8 cellular contexts compared by ENCODE assay signal in the genomic region with DNA sequence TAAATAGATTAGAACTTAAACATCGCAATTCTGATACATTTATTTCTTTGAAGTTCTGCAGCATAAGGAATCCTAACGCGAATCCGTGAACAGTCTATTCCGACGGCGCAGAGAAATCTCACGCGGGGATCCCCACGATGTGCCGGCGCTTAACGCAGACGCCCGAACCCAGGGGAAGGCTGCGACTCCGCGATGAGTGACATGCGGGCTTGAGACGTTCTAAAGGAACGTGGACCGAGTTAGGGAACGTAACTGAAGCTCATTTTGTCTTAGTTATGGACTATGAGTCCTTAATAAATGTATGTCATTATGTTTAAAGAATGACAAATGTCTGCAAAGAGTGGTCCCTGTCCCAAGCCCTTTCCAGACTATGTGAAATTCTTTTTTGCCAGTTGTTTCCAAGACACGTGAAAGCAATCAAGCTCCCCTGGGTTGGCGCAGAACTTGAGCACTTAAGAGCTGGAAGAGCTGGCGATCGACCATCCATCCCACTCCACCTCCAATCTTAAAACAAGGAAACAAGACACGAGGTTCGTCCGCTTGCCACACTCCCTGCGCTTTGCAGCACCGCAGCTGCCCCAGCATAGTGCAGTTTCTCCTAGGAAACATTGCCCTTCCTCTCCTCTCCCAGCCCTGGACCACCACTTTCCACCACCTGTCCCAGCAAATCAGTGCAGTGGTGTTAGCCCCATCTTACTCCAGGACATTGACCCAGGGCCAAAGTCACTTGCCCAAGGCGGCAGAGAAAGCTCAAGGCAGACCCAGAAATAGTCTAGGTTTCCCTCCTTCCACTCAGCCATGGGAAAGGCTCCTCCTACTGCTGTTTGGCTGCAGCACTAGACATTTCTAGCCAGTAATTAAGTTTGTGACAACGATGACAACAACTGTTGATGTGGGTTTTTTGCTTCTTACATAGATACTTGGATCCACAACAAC. TPM values are rescaled to one million over a fixed set of nuclear protein-coding genes. Genes with fewer than 3 reads are reported as not detected.
DNase-seq lines count a peak whose midpoint lies in the region; ATAC-seq, FAIRE-seq and TF ChIP-seq lines count a peak whose summit lies in the region.

No MANE protein-coding gene starts in this region.

- WGBS in A549 (ENCODE audit: missing lambda C conversion rate), result 15% methylated on average over 34 of the region's 34 CpGs
- WGBS in adrenal gland, 4 donors, result 2 to 5% (median 3%) methylated on average over 33 to 34 of the region's 34 CpGs

- H3K27ac Mint-ChIP-seq in stimulated activated naive CD8-positive, alpha-beta T cell treated with anti-CD3 and anti-CD28 coated beads, Interleukin-15, amount 100 ng/mL, for 72 hours, result no peak overlapping the region

- no peaks in the 10 kb centered on the region for H4K20me1 ChIP-seq in HCT116 (ENCODE audit: insufficient read depth)

- H3K9ac ChIP-seq in HCT116 (ENCODE audit: low read length), result peak overlapping the region; percentile 52
- H3K9ac ChIP-seq in iPS-20b (ENCODE audit: low read depth, low read length), result peak overlapping the region; percentile 59; the same call in 1 of the 2 replicates

- no peak for TF ChIP-seq EP300 in A549 (IDR thresholded peaks at IDR 0.05)

- H3K36me3 ChIP-seq in HCT116 (ENCODE audit: control insufficient read depth in 1 of 2, insufficient read depth in 2 of 2, low read length in 2 of 2) (no peaks in the 10 kb centered on the region), adrenal gland (replicated peaks in 1 of 2) (no peaks in the 10 kb centered on the region), iPS-20b (ENCODE audit: insufficient read depth, low read depth, low read length) (no peaks in the 10 kb centered on the region)

- H3K27me3 Mint-ChIP-seq in stimulated activated naive CD8-positive, alpha-beta T cell treated with anti-CD3 and anti-CD28 coated beads, Interleukin-15, amount 100 ng/mL, for 72 hours, result peaks cover 68% of the 10 kb centered on the region

- H3K4me1 Mint-ChIP-seq in stimulated activated naive CD8-positive, alpha-beta T cell treated with anti-CD3 and anti-CD28 coated beads, Interleukin-15, amount 100 ng/mL, for 72 hours, result peaks cover 14% of the 10 kb centered on the region

- H3K9me2 ChIP-seq in HCT116 (ENCODE audit: insufficient read depth), result no peaks in the 10 kb centered on the region

- ATAC-seq in A549 (peak; percentile 16 to 47; a peak in 3 of 6 replicates), HCT116 (no peak), GM18498 (IDR thresholded peaks at IDR 0.05; ENCODE audit: unreplicated experiment) (no peak)
- ATAC-seq in stimulated activated naive CD8-positive, alpha-beta T cell treated with anti-CD3 and anti-CD28 coated beads, Interleukin-15, amount 100 ng/mL, for 72 hours, result no peak

- H3K79me2 ChIP-seq in HCT116 (ENCODE audit: insufficient read depth, low read length), result peaks cover 31% of the 10 kb centered on the region

- H3K9me3 Mint-ChIP-seq in stimulated activated naive CD8-positive, alpha-beta T cell treated with anti-CD3 and anti-CD28 coated beads, Interleukin-15, amount 100 ng/mL, for 72 hours, result no peaks in the 10 kb centered on the region

- H3K27ac ChIP-seq in A549 (peak overlapping the region; percentile 96 to 100; a peak in 5 of 6 replicates), HCT116 (ENCODE audit: low read depth, low read length) (no peak overlapping the region), adrenal gland (peak overlapping the region in 2 of 5 donors; percentile 44 to 93), iPS-20b (ENCODE audit: low read length) (no peak overlapping the region)

- DNase-seq in A549 (ENCODE audit: low read depth in 1 of 2, low spot score in 1 of 2) (peak; percentile 28 to 44), HCT116 (ENCODE audit: low read depth, low spot score) (no peak), adrenal gland (peak in 6 of 7 donors; percentile 24 to 61 (median 38)), middle frontal gyrus (ENCODE audit: extremely low spot score, low spot score) (no peak), ecto neural progenitor cell (ENCODE audit: low spot score) (no peak)
- DNase-seq in stimulated activated naive CD8-positive, alpha-beta T cell treated with anti-CD3 and anti-CD28 coated beads, Interleukin-15, amount 100 ng/mL, for 72 hours, result no peak

- BruUV-seq in HCT116 (replicated peaks; lab: Mats Ljungman, UMichigan), result TSS peak; percentile 36

- peak overlapping the region; percentile 71 to 85 for H3K4me3 Mint-ChIP-seq in stimulated activated naive CD8-positive, alpha-beta T cell treated with anti-CD3 and anti-CD28 coated beads, Interleukin-15, amount 100 ng/mL, for 72 hours

- H3K4me2 ChIP-seq in A549 (peak overlapping the region; percentile 83), HCT116 (ENCODE audit: low read length) (peak overlapping the region; percentile 97)

- no peaks in the 10 kb centered on the region for H3K9me3 ChIP-seq in A549
- no peaks in the 10 kb centered on the region for H3K9me3 ChIP-seq in HCT116 (ENCODE audit: control insufficient read depth in 1 of 2, insufficient read depth in 1 of 2, low read depth in 1 of 2, low read length in 2 of 2)
- no peaks in the 10 kb centered on the region for H3K9me3 ChIP-seq in adrenal gland (replicated peaks in 1 of 3)
- H3K9me3 ChIP-seq in iPS-20b (ENCODE audit: insufficient read depth, low read depth, low read length), result no peaks in the 10 kb centered on the region

- no peak for FAIRE-seq in A549 (lab: Jason Lieb, UNC)

- H3K4me1 ChIP-seq in A549, result peaks cover 28% of the 10 kb centered on the region
- peaks cover 13 to 26% of the 10 kb centered on the region in 2 experiments for H3K4me1 ChIP-seq in HCT116 (ENCODE audit: control insufficient read depth in 1 of 2, insufficient read depth in 2 of 2, low read length in 2 of 2)
- peaks cover 3 to 40% of the 10 kb centered on the region in 2 donors for H3K4me1 ChIP-seq in adrenal gland (replicated peaks in 1 of 2)
- H3K4me1 ChIP-seq in iPS-20b (ENCODE audit: insufficient read depth, low read length), result peaks cover 12% of the 10 kb centered on the region

- intact Hi-C loops in HCT116 (cut with micrococcal nuclease), result no loop called here
- intact Hi-C loops in adrenal gland (cut with DNase I), result loop anchor here in 1 of 2 donors (10.0 kb wide), 2 partner anchors 92 to 152 kb away; no protein-coding TSS in a partner anchor

- H3K27me3 ChIP-seq in HCT116 (ENCODE audit: insufficient read depth, low read length), result no peaks in the 10 kb centered on the region
- H3K27me3 ChIP-seq in adrenal gland, result no peaks in the 10 kb centered on the region
- peaks cover 32% of the 10 kb centered on the region for H3K27me3 ChIP-seq in iPS-20b (ENCODE audit: insufficient read depth, low read length)

- TF ChIP-seq POLR2A in A549 (IDR thresholded peaks at IDR 0.05; ENCODE audit: low read length), result no peak
- no peak for TF ChIP-seq POLR2A in HCT116 (IDR thresholded peaks at IDR 0.05; ENCODE audit: borderline replicate concordance, extremely low read depth, insufficient read depth, insufficient read length)
- no peak for TF ChIP-seq POLR2A in adrenal gland (IDR thresholded peaks at IDR 0.05)

- RAD21 ChIA-PET in HCT116 (lab: Charles Lee; ENCODE audit: low non-redundant PET in 1 of 2, low total read pairs in 2 of 2, uncharacterized antibody in 2 of 2, unreplicated experiment in 2 of 2), result no interaction called here

- TF ChIP-seq RAD21 in A549 (conservative IDR thresholded peaks at IDR 0.05 in 1 of 2, IDR thresholded peaks at IDR 0.05 in 1 of 2) (0 out of 5 replicates have a peak, but pooled peaks of 1 of the 2 experiments have one; percentile 13), HCT116 (IDR thresholded peaks at IDR 0.05; ENCODE audit: low read depth) (peak; percentile 7; the same call in 1 of the 2 replicates)

- POLR2A ChIA-PET in A549 (lab: Yijun Ruan, JAX) (interaction anchor here (0.6 kb wide), 1 partner anchor 82 kb away, joined by 7 read pairs; no protein-coding TSS in a partner anchor), HCT116 (lab: Charles Lee) (interaction anchor here (0.7 to 1.1 kb wide), 2 partner anchors 9 to 53 kb away, joined by 3 read pairs; no protein-coding TSS in a partner anchor)

- peak overlapping the region; percentile 98 for H3K4me3 ChIP-seq in A549
- H3K4me3 ChIP-seq in HCT116 (replicated peaks in 1 of 2; ENCODE audit: low read depth in 1 of 2, low read length in 2 of 2), result peak overlapping the region in 1 of 2 experiments; percentile 62; a peak in 3 of 4 replicates
- peak overlapping the region in 3 of 4 donors; percentile 25 to 81 (median 50) for H3K4me3 ChIP-seq in adrenal gland
- H3K4me3 ChIP-seq in iPS-20b (ENCODE audit: low read length), result peak overlapping the region; percentile 80

- H2AFZ ChIP-seq in HCT116 (ENCODE audit: low read depth, low read length, poor library complexity, severe bottlenecking), result no peak overlapping the region

- CTCF ChIA-PET in A549 (lab: Yijun Ruan, JAX), result interaction anchor here (0.8 to 2.7 kb wide), 12 partner anchors 8 to 178 kb away, joined by 3 to 10 read pairs (median 4); no protein-coding TSS in a partner anchor
- CTCF ChIA-PET in HCT116 (lab: Charles Lee), result interaction anchor here (0.6 to 1.3 kb wide), 3 partner anchors 8 to 92 kb away, joined by 3 to 6 read pairs (median 4); no protein-coding TSS in a partner anchor

- TF ChIP-seq CTCF in A549 (IDR thresholded peaks at IDR 0.05) (no peak), HCT116 (IDR thresholded peaks at IDR 0.05 in 2 of 3, conservative IDR thresholded peaks at IDR 0.05 in 1 of 3; ENCODE audit: borderline replicate concordance in 1 of 3, insufficient read depth in 1 of 3, low read depth in 2 of 3, low read length in 2 of 3) (no peak), adrenal gland (IDR thresholded peaks at IDR 0.05) (no peak)

TF ChIP-seq in A549, 52 proteins besides CTCF, POLR2A, EP300 and RAD21 (continues in another document):
- TF ChIP-seq ZSCAN20 (CRISPR knock-in tag; IDR thresholded peaks at IDR 0.05), result no peak
- no peak for TF ChIP-seq POLR2AphosphoS2 (conservative IDR thresholded peaks at IDR 0.05; ENCODE audit: low read length)
- peak; percentile 62; the same call in 1 of the 2 replicates for TF ChIP-seq RFX5 (IDR thresholded peaks at IDR 0.05)

TF ChIP-seq in HCT116, 20 proteins besides CTCF, POLR2A, EP300 and RAD21 (continues in another document):
- TF ChIP-seq ZFX (IDR thresholded peaks at IDR 0.05) (no peak), ELF1 (IDR thresholded peaks at IDR 0.05; ENCODE audit: borderline replicate concordance, low read depth) (no peak), CEBPB (IDR thresholded peaks at IDR 0.05; ENCODE audit: low read depth) (no peak), FOSL1 (IDR thresholded peaks at IDR 0.05; ENCODE audit: low read depth) (no peak), YY1 (IDR thresholded peaks at IDR 0.05; ENCODE audit: extremely low read depth, insufficient replicate concordance, low read depth, low read length) (no peak), TCF7L2 (IDR thresholded peaks at IDR 0.05; ENCODE audit: borderline replicate concordance, extremely low read depth, insufficient read depth, insufficient read length) (no peak)

RNA-seq across cellular contexts. Expression of a gene that starts 1.2 kb away (rescaled TPM):
- polyA plus RNA-seq in A549 (2011; rRNA removed) (182 and 200 TPM in 2 replicates), A549 (2017; fragmentation: RNase III; extraction: RNeasy Plus Mini Kit Qiagen cat#74134 plus additional on column Dnase treatment) (88.7 to 110 TPM (median 104 TPM) in 3 replicates), adrenal gland (10 to 100 TPM; 17.0 to 93.8 (median 41.6) TPM)
- 59.5 and 64.4 TPM in 2 replicates for polyA plus RNA-seq in A549 (2012; cell fraction: cytosol; rRNA removed)
- polyA plus RNA-seq in A549 (2012; cell fraction: nucleus; rRNA removed), result 31.6 and 49.8 TPM in 2 replicates
- 169 and 188 TPM in 2 replicates for polyA minus RNA-seq in A549 (2011; rRNA and poly(A)+ RNA removed)
- total RNA-seq in HCT116 (2021; ENCODE audit: unreplicated experiment) (46.3 TPM), adrenal gland (10 to 100 TPM; 32.8 to 81.1 (median 47.3) TPM)
- polyA plus RNA-seq in HCT116 (2012), result 30.8 and 35.4 TPM in 2 replicates

Comparison
In these comparisons a context has a peak if more than half of its experiments do, and no peak if none do; other contexts are left out.
1. ATAC-seq: peak in A549 (2 of 2); none in HCT116 (single experiment), stimulated activated naive CD8-positive, alpha-beta T cell treated with anti-CD3 and anti-CD28 coated beads, Interleukin-15, amount 100 ng/mL, for 72 hours (single experiment) and GM18498 (single experiment).
2. DNase-seq: peak in A549 (2 of 2) and adrenal gland (6 of 7); none in HCT116 (single experiment), stimulated activated naive CD8-positive, alpha-beta T cell treated with anti-CD3 and anti-CD28 coated beads, Interleukin-15, amount 100 ng/mL, for 72 hours (0 of 2), middle frontal gyrus (single experiment) and ecto neural progenitor cell (single experiment).
3. H3K27ac ChIP-seq: peak in A549 (2 of 2); none in HCT116 (single experiment) and iPS-20b (single experiment).